In genomic region chr6:35259946-35260626, GRCh38 we compare ENCODE assay signal across 7 cellular contexts. TPM values are rescaled to one million over a fixed set of nuclear protein-coding genes. Genes with fewer than 3 reads are reported as not detected.
DNase-seq lines count a peak whose midpoint lies in the region; ATAC-seq and TF ChIP-seq lines count a peak whose summit lies in the region.

No MANE protein-coding gene starts in this region.

- no peaks in the 10 kb centered on the region for H3K36me3 ChIP-seq in mesodermal cell (ENCODE audit: control insufficient read depth, insufficient read depth, low read length)

- TF ChIP-seq CTCF in activated CD8-positive, alpha-beta T cell treated with anti-CD3 and anti-CD28 coated beads for 36 hours (IDR thresholded peaks at IDR 0.05): no peak

- H3K4me3 Mint-ChIP-seq in activated CD8-positive, alpha-beta T cell treated with anti-CD3 and anti-CD28 coated beads for 36 hours: peak overlapping the region; percentile 94

- DNase-seq in NCI-H2196 treated with DMSO at 0.1 percent for 48 hours (lab: John Stamatoyannopoulos, UW; ENCODE audit: unreplicated experiment): peak; percentile 59
- DNase-seq in activated CD8-positive, alpha-beta T cell treated with anti-CD3 and anti-CD28 coated beads for 36 hours: peak; percentile 86
- peak; percentile 71 for DNase-seq in effector CD8-positive, alpha-beta T cell (lab: John Stamatoyannopoulos, UW)
- peak; percentile 57 to 71 for DNase-seq in stimulated activated CD8-positive, alpha-beta memory T cell treated with anti-CD3 and anti-CD28 coated beads, Interleukin-15, amount 100 ng/mL, for 4 hours (ENCODE audit: low read depth in 2 of 2)

- H3K9me3 ChIP-seq in mesodermal cell (ENCODE audit: control insufficient read depth, low read length): no peaks in the 10 kb centered on the region

- peaks cover 49% of the 10 kb centered on the region for H3K4me1 Mint-ChIP-seq in activated CD8-positive, alpha-beta T cell treated with anti-CD3 and anti-CD28 coated beads for 36 hours (ENCODE audit: low read depth)

- peak overlapping the region; percentile 80 for H3K4me3 ChIP-seq in mesodermal cell (ENCODE audit: extremely low read depth, insufficient read depth, low read length, poor library complexity, severe bottlenecking)

- no peaks in the 10 kb centered on the region for H3K27me3 Mint-ChIP-seq in activated CD8-positive, alpha-beta T cell treated with anti-CD3 and anti-CD28 coated beads for 36 hours

- peaks cover 5% of the 10 kb centered on the region for H3K4me1 ChIP-seq in mesodermal cell (ENCODE audit: control insufficient read depth, insufficient read depth, low read length, poor library complexity, severe bottlenecking)

- peak overlapping the region; percentile 94 for H3K27ac ChIP-seq in mesodermal cell (ENCODE audit: low read depth, low read length, severe bottlenecking)

- 4% methylated on average over 17 to 19 of the region's 23 CpGs for WGBS in mesodermal cell (ENCODE audit: insufficient coverage in 2 of 2), 2 experiments

- intact Hi-C loops in activated CD8-positive, alpha-beta T cell treated with anti-CD3 and anti-CD28 coated beads for 36 hours (cut with micrococcal nuclease): no loop called here

- peak overlapping the region; percentile 94 for H3K27ac Mint-ChIP-seq in activated CD8-positive, alpha-beta T cell treated with anti-CD3 and anti-CD28 coated beads for 36 hours

- no peaks in the 10 kb centered on the region for H3K36me3 Mint-ChIP-seq in activated CD8-positive, alpha-beta T cell treated with anti-CD3 and anti-CD28 coated beads for 36 hours (ENCODE audit: low read depth)

- ATAC-seq in GM18502 (IDR thresholded peaks at IDR 0.05; ENCODE audit: poor library complexity, unreplicated experiment) (peak; percentile 41), HG02759 (IDR thresholded peaks at IDR 0.05; ENCODE audit: unreplicated experiment) (peak; percentile 51)
- ATAC-seq in activated CD8-positive, alpha-beta T cell treated with anti-CD3 and anti-CD28 coated beads for 36 hours: peak; percentile 69

- POLR2A ChIA-PET in activated CD8-positive, alpha-beta T cell treated with anti-CD3 and anti-CD28 coated beads for 36 hours (lab: Charles Lee): interaction anchor here (1.0 to 2.2 kb wide), 5 partner anchors 12 to 372 kb away, joined by 3 to 7 read pairs (median 3); partner anchors contain the start of genes RPL10A and TAF11

- no peaks in the 10 kb centered on the region for H3K9me3 Mint-ChIP-seq in activated CD8-positive, alpha-beta T cell treated with anti-CD3 and anti-CD28 coated beads for 36 hours

- CTCF ChIA-PET in activated CD8-positive, alpha-beta T cell treated with anti-CD3 and anti-CD28 coated beads for 36 hours (lab: Charles Lee): interaction anchor here (1.5 to 6.0 kb wide), 4 partner anchors 11 to 37 kb away, joined by 5 to 52 read pairs (median 10); partner anchors contain the start of gene DEF6

RNA-seq across cellular contexts. Expression of gene ZNF76, which starts 0.6 kb away (rescaled TPM):
- 10 to 100 TPM; 34.4 to 35.2 TPM for total RNA-seq in activated CD8-positive, alpha-beta T cell treated with anti-CD3 and anti-CD28 coated beads for 36 hours
- 23.4 TPM for polyA plus RNA-seq in mesodermal cell (2013, experiment 1 of 2)
- polyA plus RNA-seq in mesodermal cell (2013, experiment 2 of 2): 21.3 TPM

RNA-seq across cellular contexts. Expression of gene DEF6, which starts 37.5 kb away (rescaled TPM):
- total RNA-seq in activated CD8-positive, alpha-beta T cell treated with anti-CD3 and anti-CD28 coated beads for 36 hours: 10 to 100 TPM; 97.1 to 99.1 TPM
- polyA plus RNA-seq in mesodermal cell (2013, experiment 1 of 2): 5.0 TPM
- 4.8 TPM for polyA plus RNA-seq in mesodermal cell (2013, experiment 2 of 2)

RNA-seq across cellular contexts. Expression of gene SCUBE3, which starts 46.3 kb away (rescaled TPM):
- not detected for total RNA-seq in activated CD8-positive, alpha-beta T cell treated with anti-CD3 and anti-CD28 coated beads for 36 hours
- 10.8 TPM for polyA plus RNA-seq in mesodermal cell (2013, experiment 1 of 2)
- 10.8 TPM for polyA plus RNA-seq in mesodermal cell (2013, experiment 2 of 2)

Comparison
In these comparisons a context has a peak if more than half of its experiments do, and no peak if none do; other contexts are left out.
1. Peak in every context shown above with its lines: DNase-seq, ATAC-seq, H3K4me3 ChIP-seq and H3K27ac ChIP-seq.